8 cellular contexts compared by ENCODE assay signal in genomic region chr22:50600541-50600940, GRCh38. TPM values are rescaled to one million over a fixed set of nuclear protein-coding genes. Genes with fewer than 3 reads are reported as not detected.
A peak's percentile ranks its signal among the peaks of the same experiment; 100 is the strongest.
DNase-seq lines count a peak whose midpoint lies in the region; ATAC-seq and TF ChIP-seq lines count a peak whose summit lies in the region.

Gene MAPK8IP2 (plus strand): TSS chr22:50600793. CDS start chr22:50600819, 26 bp downstream.

- 0 out of 3 replicates have a peak, but pooled peaks cover 3% of the 10 kb centered on the region for H3K9me3 Mint-ChIP-seq in GM23338
- no peaks in the 10 kb centered on the region for H3K9me3 Mint-ChIP-seq in activated naive CD8-positive, alpha-beta T cell (ENCODE audit: low read depth)

- intact Hi-C loops in transverse colon (cut with DNase I; ENCODE audit: low total_unique reads) = no loop called here

- ATAC-seq in GM23338 (peak; percentile 5; the same call in 2 of the 3 replicates), HG03025 (IDR thresholded peaks at IDR 0.05; ENCODE audit: low FRiP score, unreplicated experiment) (no peak)

- TF ChIP-seq EP300 in transverse colon (IDR thresholded peaks at IDR 0.05; ENCODE audit: low read depth) = no peak

- no peaks in the 10 kb centered on the region for H3K9me3 ChIP-seq in transverse colon

- peaks cover 58% of the 10 kb centered on the region for H3K27me3 Mint-ChIP-seq in GM23338 (ENCODE audit: insufficient read depth, low read depth, poor library complexity)
- peaks cover 19% of the 10 kb centered on the region for H3K27me3 Mint-ChIP-seq in activated naive CD8-positive, alpha-beta T cell

- no peaks in the 10 kb centered on the region for H3K79me2 ChIP-seq in GM23338 (replicated peaks; ENCODE audit: insufficient read depth)

- no CpG with 5 or more reads among the region's 62 CpGs for WGBS in transverse colon (ENCODE audit: low coverage in 1 of 2), 2 donors

- peak within 1 kb of the TSS; percentile 55 for H3K4me3 ChIP-seq in GM23338
- peak within 1 kb of the TSS in 3 of 4 donors; percentile 36 to 51 (median 37) for H3K4me3 ChIP-seq in transverse colon

- H3F3A ChIP-seq in GM23338 (replicated peaks; ENCODE audit: low read depth) = no peaks in the 10 kb centered on the region

- peaks cover 3% of the 10 kb centered on the region; the same call in 1 of the 3 replicates for H3K36me3 Mint-ChIP-seq in GM23338 (ENCODE audit: low read depth)
- H3K36me3 Mint-ChIP-seq in activated naive CD8-positive, alpha-beta T cell = peaks cover 8% of the 10 kb centered on the region

- peak within 1 kb of the TSS; percentile 75 for H3K4me2 ChIP-seq in GM23338

- no peak within 1 kb of the TSS for H3K27ac ChIP-seq in GM23338 (ENCODE audit: low read depth)
- H3K27ac ChIP-seq in transverse colon = no peak within 1 kb of the TSS

- H3K27ac Mint-ChIP-seq in GM23338 = no peak within 1 kb of the TSS
- no peak within 1 kb of the TSS for H3K27ac Mint-ChIP-seq in activated naive CD8-positive, alpha-beta T cell

- TF ChIP-seq CTCF in GM23338 (conservative IDR thresholded peaks at IDR 0.05; ENCODE audit: low read depth in 2 of 2) (no peak), transverse colon (IDR thresholded peaks at IDR 0.05) (no peak)

- H3K4me1 Mint-ChIP-seq in GM23338 = peaks cover 16% of the 10 kb centered on the region
- H3K4me1 Mint-ChIP-seq in activated naive CD8-positive, alpha-beta T cell (ENCODE audit: low read depth) = peaks cover 15% of the 10 kb centered on the region

- H2AFZ ChIP-seq in GM23338 = no peak within 1 kb of the TSS

- H3K9me2 ChIP-seq in GM23338 (ENCODE audit: insufficient read depth) = no peaks in the 10 kb centered on the region

- no peaks in the 10 kb centered on the region; the same call in 1 of the 2 replicates for H4K20me1 ChIP-seq in GM23338 (replicated peaks; ENCODE audit: insufficient read depth)

- peak within 1 kb of the TSS; percentile 69 for H3K4me3 Mint-ChIP-seq in GM23338
- peak within 1 kb of the TSS; percentile 77 for H3K4me3 Mint-ChIP-seq in activated naive CD8-positive, alpha-beta T cell

- DNase-seq in ACHN (peak; percentile 8), GM23338 (ENCODE audit: low spot score) (no peak), islet precursor cell (peak; percentile 46), transverse colon (no peak), EL (no peak), glomerular visceral epithelial cell (ENCODE audit: extremely low spot score) (no peak)

- in situ Hi-C loops in ACHN (cut with HindIII; ENCODE audit: low pct_ligation_motif_present, low pct_unique_long_range_greater_than_20kb, low sequenced_read_pairs) = no loop called here
- in situ Hi-C loops in transverse colon (cut with MboI; ENCODE audit: low pct_ligation_motif_present in 1 of 4, low pct_unique_long_range_greater_than_20kb in 1 of 4, low sequenced_read_pairs in 3 of 4) = no loop called here

- TF ChIP-seq POLR2A in transverse colon (IDR thresholded peaks at IDR 0.05) = no peak

- H3K36me3 ChIP-seq in GM23338 (ENCODE audit: insufficient read depth) = no peaks in the 10 kb centered on the region
- H3K36me3 ChIP-seq in transverse colon = no peaks in the 10 kb centered on the region

- peaks cover 87% of the 10 kb centered on the region for H3K27me3 ChIP-seq in GM23338 (ENCODE audit: insufficient read depth)
- peaks cover 70% of the 10 kb centered on the region for H3K27me3 ChIP-seq in transverse colon

- H3K4me1 ChIP-seq in GM23338 (ENCODE audit: insufficient read depth) (no peaks in the 10 kb centered on the region; the same call in 1 of the 2 replicates), transverse colon (peaks cover 0 to 12% (median 8%) of the 10 kb centered on the region in 4 donors)

TF ChIP-seq in GM23338, 12 proteins besides CTCF, POLR2A, EP300 and RAD21 (continues in another document):
- TF ChIP-seq REST (IDR thresholded peaks at IDR 0.05; ENCODE audit: unreplicated experiment) (no peak), ZNF114 (CRISPR knock-in tag; IDR thresholded peaks at IDR 0.05) (no peak), ETS1 (IDR thresholded peaks at IDR 0.05) (no peak), JUNB (IDR thresholded peaks at IDR 0.05; ENCODE audit: unreplicated experiment) (no peak), EZH2 (IDR thresholded peaks at IDR 0.05; ENCODE audit: low read depth, unreplicated experiment) (no peak)

RNA-seq across cellular contexts. Expression of gene MAPK8IP2, which starts in this region (rescaled TPM):
- 2.8 and 3.5 TPM in 2 replicates for total RNA-seq in GM23338 (2014; rRNA removed; shearing (Covaris generic))
- 0.15 and 0.16 TPM in 2 replicates for polyA plus RNA-seq in GM23338 (2016; fragmentation: Nextera tagmentation; extraction: Ambion mirVana)
- 1 to 10 TPM; 1.1 to 3.4 (median 1.8) TPM for total RNA-seq in transverse colon

Comparison
In these comparisons a context has a peak if more than half of its experiments do, and no peak if none do; other contexts are left out.
1. DNase-seq: peak in ACHN (single experiment) and islet precursor cell (single experiment); none in GM23338 (single experiment), transverse colon (single experiment), EL (single experiment) and glomerular visceral epithelial cell (single experiment).